ENCODE assay signal across 26 cellular contexts in genomic region chr11:58659404-58659803, GRCh38. TPM values are rescaled to one million over a fixed set of nuclear protein-coding genes. Genes with fewer than 3 reads are reported as not detected.
DNase-seq lines count a peak whose midpoint lies in the region; ATAC-seq, FAIRE-seq and TF ChIP-seq lines count a peak whose summit lies in the region.
"Had no signal": no experiment of that assay in that cellular context is flagged by ENCODE, and none has a peak within 500 bp of the region (broad histone marks: within the 10 kb centered on the region; RNA-seq: fewer than 3 reads in every experiment).

No MANE protein-coding gene starts in this region.

- no peaks in the 10 kb centered on the region for H3K79me2 ChIP-seq in GM23248 (ENCODE audit: insufficient read depth)

- no peak overlapping the region for H3K27ac ChIP-seq in pancreas
- no peak overlapping the region for H3K27ac ChIP-seq in GM23248
- H3K27ac ChIP-seq: C4-2B, HL-60, left ventricle myocardium inferior, right atrium auricular region, spleen, thoracic aorta, VCaP had no signal

- no peaks in the 10 kb centered on the region for H3K36me3 ChIP-seq in bronchial epithelial cell (ENCODE audit: control insufficient read depth, insufficient read depth, low read length)
- H3K36me3 ChIP-seq in pancreas, result no peaks in the 10 kb centered on the region
- no peaks in the 10 kb centered on the region for H3K36me3 ChIP-seq in GM23248 (ENCODE audit: low read depth)
- H3K36me3 ChIP-seq: left ventricle myocardium inferior, right atrium auricular region, spleen, thoracic aorta had no signal

- DNase-seq in Calu3 (peak; percentile 65), LoVo (ENCODE audit: low spot score) (peak; percentile 89), bronchial epithelial cell (ENCODE audit: low read depth) (peak; percentile 90), pancreas (peak in 1 of 6 donors; percentile 18), GM23248 (no peak), iPS-NIHi11 (ENCODE audit: low spot score) (no peak), osteocyte (ENCODE audit: extremely low spot score, unreplicated experiment) (no peak)
- DNase-seq: activated naive CD4-positive, alpha-beta T cell treated with anti-CD3 and anti-CD28 coated beads, Interleukin-2, amount 50 U/mL, for 16 hours; amygdala; left ventricle myocardium inferior; naive thymus-derived CD8-positive, alpha-beta T cell; NCI-H1436 treated with DMSO at 0.1 percent for 48 hours; SK-N-SH; spleen; stimulated activated CD4-positive, alpha-beta T cell treated with anti-CD3 and anti-CD28 coated beads, Interleukin-4, amount 100 ng/mL, for 24 hours; stimulated activated naive CD8-positive, alpha-beta T cell treated with anti-CD3 and anti-CD28 coated beads, Interleukin-15, Interleukin-2, amounts not matched to agents 100 U/mL and 50 U/mL, for 24 hours; T-helper 2 cell had no signal

- in situ Hi-C loops in GM23248 (cut with MboI), result loop anchor here (10.0 kb wide), 1 partner anchor 125 kb away; no protein-coding TSS in a partner anchor

- ATAC-seq in pancreas, result peak; percentile 52 to 86 (median 74)
- no peak for ATAC-seq in GM18511 (IDR thresholded peaks at IDR 0.05; ENCODE audit: unreplicated experiment)
- ATAC-seq: naive thymus-derived CD8-positive, alpha-beta T cell; stimulated activated naive CD8-positive, alpha-beta T cell treated with anti-CD3 and anti-CD28 coated beads, Interleukin-15, Interleukin-2, amounts not matched to agents 100 U/mL and 50 U/mL, for 24 hours had no signal

- H3K4me1 ChIP-seq in pancreas (peaks cover 0 to 6% (median 0%) of the 10 kb centered on the region in 3 donors), GM23248 (ENCODE audit: insufficient read depth) (no peaks in the 10 kb centered on the region)
- H3K4me1 ChIP-seq: left ventricle myocardium inferior, right atrium auricular region, spleen had no signal

- FAIRE-seq in bronchial epithelial cell (lab: Jason Lieb, UNC) (no peak), pancreas (lab: Jason Lieb, UNC) (no peak)
- FAIRE-seq: D721Med had no signal

- WGBS in pancreas, 2 donors, result 21 to 54% methylated on average over 2 of the region's 2 CpGs
- WGBS in GM23248 (ENCODE audit: low coverage in 1 of 2, low lambda C conversion rate in 2 of 2, missing lambda C conversion rate in 2 of 2), 2 experiments, result 44 to 52% methylated on average over 2 of the region's 2 CpGs

- BruUV-seq in Calu3 (replicated peaks; lab: Mats Ljungman, UMichigan), result no TSS peak

- H3K9me2 ChIP-seq in GM23248 (ENCODE audit: insufficient read depth), result no peaks in the 10 kb centered on the region
- H3K9me2 ChIP-seq: SK-N-SH had no signal

- intact Hi-C loops in Calu3 (cut with micrococcal nuclease; ENCODE audit: unreplicated experiment) (no loop called here), pancreas (cut with DNase I) (no loop called here)

- H3K9me3 ChIP-seq in pancreas (no peaks in the 10 kb centered on the region), GM23248 (ENCODE audit: low read depth) (no peaks in the 10 kb centered on the region)
- H3K9me3 ChIP-seq: left ventricle myocardium inferior, right atrium auricular region, SK-N-SH, spleen, thoracic aorta had no signal

- H3K4me1 Mint-ChIP-seq in Calu3 (ENCODE audit: low read depth, unreplicated experiment), result peaks cover 45% of the 10 kb centered on the region
- no peaks in the 10 kb centered on the region for H3K4me1 Mint-ChIP-seq in osteocyte (ENCODE audit: unreplicated experiment)
- H3K4me1 Mint-ChIP-seq: IgD-negative memory B cell, mesothelial cell of epicardium had no signal

- H3F3A ChIP-seq in GM23248 (ENCODE audit: insufficient read depth), result no peaks in the 10 kb centered on the region

- H3K9ac ChIP-seq in GM23248, result no peak overlapping the region
- H3K9ac ChIP-seq: SK-N-SH had no signal

- no peaks in the 10 kb centered on the region for H4K20me1 ChIP-seq in GM23248 (ENCODE audit: insufficient read depth)

- no peaks in the 10 kb centered on the region for H3K27me3 ChIP-seq in bronchial epithelial cell (ENCODE audit: control insufficient read depth, insufficient read depth, low read length)
- no peaks in the 10 kb centered on the region for H3K27me3 ChIP-seq in pancreas
- no peaks in the 10 kb centered on the region; the same call in 1 of the 2 replicates for H3K27me3 ChIP-seq in GM23248 (replicated peaks; ENCODE audit: insufficient read depth)
- H3K27me3 ChIP-seq: right atrium auricular region had no signal

- H3K4me2 ChIP-seq in GM23248 (ENCODE audit: unreplicated experiment), result no peak overlapping the region
- H3K4me2 ChIP-seq: SK-N-SH had no signal

- H3K36me3 Mint-ChIP-seq in Calu3 (ENCODE audit: insufficient read depth, unreplicated experiment), result peaks cover 7% of the 10 kb centered on the region
- no peaks in the 10 kb centered on the region for H3K36me3 Mint-ChIP-seq in osteocyte (ENCODE audit: unreplicated experiment)
- H3K36me3 Mint-ChIP-seq: IgD-negative memory B cell; mesothelial cell of epicardium; naive thymus-derived CD8-positive, alpha-beta T cell had no signal

- no peaks in the 10 kb centered on the region for H3K27me3 Mint-ChIP-seq in Calu3 (ENCODE audit: unreplicated experiment)
- peaks cover 26% of the 10 kb centered on the region for H3K27me3 Mint-ChIP-seq in osteocyte (ENCODE audit: unreplicated experiment)

- H3K4me3 ChIP-seq in bronchial epithelial cell (ENCODE audit: low read depth, low read length) (no peak overlapping the region), pancreas (no peak overlapping the region), GM23248 (no peak overlapping the region)
- H3K4me3 ChIP-seq: left ventricle myocardium inferior, right atrium auricular region, spleen, thoracic aorta had no signal

- CTCF ChIA-PET in Calu3 (lab: Charles Lee), result interaction anchor here (0.8 to 1.7 kb wide), 7 partner anchors 13 to 399 kb away, joined by 3 to 5 read pairs (median 4); no protein-coding TSS in a partner anchor

- H3K4me3 Mint-ChIP-seq in Calu3 (ENCODE audit: low read depth, unreplicated experiment), result peak overlapping the region; percentile 53
- no peak overlapping the region for H3K4me3 Mint-ChIP-seq in osteocyte (ENCODE audit: unreplicated experiment)
- H3K4me3 Mint-ChIP-seq: IgD-negative memory B cell; mesothelial cell of epicardium; naive thymus-derived CD8-positive, alpha-beta T cell had no signal

- H3K9me3 Mint-ChIP-seq in Calu3 (ENCODE audit: low read depth, unreplicated experiment), result no peaks in the 10 kb centered on the region
- no peaks in the 10 kb centered on the region for H3K9me3 Mint-ChIP-seq in osteocyte (ENCODE audit: unreplicated experiment)
- H3K9me3 Mint-ChIP-seq: naive thymus-derived CD8-positive, alpha-beta T cell had no signal

- TF ChIP-seq CTCF in Calu3 (IDR thresholded peaks at IDR 0.05; ENCODE audit: unreplicated experiment) (no peak), bronchial epithelial cell (IDR thresholded peaks at IDR 0.05; ENCODE audit: insufficient read depth, low read length, severe bottlenecking) (no peak), pancreas (IDR thresholded peaks at IDR 0.05) (no peak), osteocyte (IDR thresholded peaks at IDR 0.05) (no peak)

- peak overlapping the region; percentile 79 for H3K27ac Mint-ChIP-seq in Calu3 (ENCODE audit: unreplicated experiment)
- no peak overlapping the region for H3K27ac Mint-ChIP-seq in osteocyte (ENCODE audit: unreplicated experiment)
- H3K27ac Mint-ChIP-seq: mesothelial cell of epicardium; naive thymus-derived CD8-positive, alpha-beta T cell had no signal

- no peak overlapping the region for H2AFZ ChIP-seq in GM23248

RNA-seq across cellular contexts. Expression of gene CNTF, which starts 36.9 kb away (rescaled TPM):
- total RNA-seq in Calu3 (2022) (4.3 and 5.2 TPM in 2 replicates), bronchial epithelial cell (2.0 and 2.4 TPM in 2 replicates), pancreas (under 1 TPM; 0.31 to 0.63 (median 0.51) TPM), osteocyte (1.1 and 1.6 TPM in 2 replicates)
- polyA plus RNA-seq in pancreas (under 1 TPM; 0.28 to 0.30 TPM), GM23248 (2016; fragmentation: Nextera tagmentation; extraction: Ambion mirVana) (0.23 and 0.46 TPM in 2 replicates)
- total RNA-seq in GM23248 (2014; rRNA removed; shearing (Covaris generic)), result 1.6 and 3.9 TPM in 2 replicates

Comparison
In these comparisons a context has a peak if more than half of its experiments do, and no peak if none do; other contexts are left out.
1. DNase-seq: peak in Calu3 (single experiment), LoVo (single experiment) and bronchial epithelial cell (single experiment); none in GM23248 (single experiment), iPS-NIHi11 (single experiment) and osteocyte (single experiment).